9 cellular contexts compared by ENCODE assay signal in genomic region chr2:68653538-68653982, GRCh38. TPM values are rescaled to one million over a fixed set of nuclear protein-coding genes. Genes with fewer than 3 reads are reported as not detected.
DNase-seq lines count a peak whose midpoint lies in the region; ATAC-seq and TF ChIP-seq lines count a peak whose summit lies in the region.
"Had no signal": no experiment of that assay in that cellular context is flagged by ENCODE, and none has a peak within 500 bp of the region (broad histone marks: within the 10 kb centered on the region; RNA-seq: fewer than 3 reads in every experiment).

No MANE protein-coding gene starts in this region.

- H3K4me3 ChIP-seq in spleen (no peak overlapping the region), Caco-2 (ENCODE audit: low read depth, low read length) (no peak overlapping the region)
- H3K4me3 ChIP-seq: A549 had no signal

- H3K36me3 Mint-ChIP-seq in T-helper 17 cell (ENCODE audit: low read depth) (peaks cover 3% of the 10 kb centered on the region), Caco-2 (ENCODE audit: insufficient read depth, unreplicated experiment) (no peaks in the 10 kb centered on the region)
- no peaks in the 10 kb centered on the region for H3K36me3 Mint-ChIP-seq in dendritic cell treated with granulocyte-macrophage colony-stimulating factor and Interleukin-4, amounts not matched to agents 40 ng/mL and 50 ng/mL, for 4 days (ENCODE audit: low read depth)

- no peaks in the 10 kb centered on the region for H3K9me3 ChIP-seq in T-helper 17 cell (ENCODE audit: control insufficient read depth, low read length, poor library complexity, severe bottlenecking)
- H3K9me3 ChIP-seq in spleen = no peaks in the 10 kb centered on the region
- H3K9me3 ChIP-seq in Caco-2 = no peaks in the 10 kb centered on the region
- H3K9me3 ChIP-seq: A549 had no signal

- intact Hi-C loops in dendritic cell treated with granulocyte-macrophage colony-stimulating factor and Interleukin-4, amounts not matched to agents 40 ng/mL and 50 ng/mL, for 4 days (cut with micrococcal nuclease) = no loop called here
- intact Hi-C loops in spleen (cut with DNase I; ENCODE audit: low total_unique reads) = no loop called here
- intact Hi-C loops in Caco-2 (cut with micrococcal nuclease; ENCODE audit: unreplicated experiment) = no loop called here

- WGBS in spleen, 5 donors = 2 to 5% (median 3%) methylated on average over 10 of the region's 10 CpGs

- POLR2A ChIA-PET in Caco-2 (lab: Charles Lee) = no interaction called here

- H3K36me3 ChIP-seq in spleen = no peaks in the 10 kb centered on the region
- no peaks in the 10 kb centered on the region for H3K36me3 ChIP-seq in Caco-2 (ENCODE audit: control insufficient read depth, insufficient read depth, low read length)

- H3K4me1 ChIP-seq in spleen = peaks cover 0 to 16% (median 10%) of the 10 kb centered on the region in 6 donors
- no peaks in the 10 kb centered on the region for H3K4me1 ChIP-seq in Caco-2
- H3K4me1 ChIP-seq: A549 had no signal

- TF ChIP-seq POLR2A in spleen (IDR thresholded peaks at IDR 0.05) = no peak

- H3K27ac Mint-ChIP-seq in T-helper 17 cell = peak overlapping the region; percentile 49
- H3K27ac Mint-ChIP-seq in dendritic cell treated with granulocyte-macrophage colony-stimulating factor and Interleukin-4, amounts not matched to agents 40 ng/mL and 50 ng/mL, for 4 days = peak overlapping the region; percentile 4
- H3K27ac Mint-ChIP-seq in Caco-2 (ENCODE audit: unreplicated experiment) = no peak overlapping the region

- no peak for TF ChIP-seq CTCF in spleen (IDR thresholded peaks at IDR 0.05 in 8 of 11, conservative IDR thresholded peaks at IDR 0.05 in 3 of 11)
- TF ChIP-seq CTCF in Caco-2 (IDR thresholded peaks at IDR 0.05; ENCODE audit: insufficient read depth in 1 of 2, low read depth in 1 of 2, low read length in 1 of 2, severe bottlenecking in 1 of 2, unreplicated experiment in 1 of 2) = no peak

- no TSS peak for BruUV-seq in Caco-2 (replicated peaks; lab: Mats Ljungman, UMichigan)

- H3K9me3 Mint-ChIP-seq in dendritic cell treated with granulocyte-macrophage colony-stimulating factor and Interleukin-4, amounts not matched to agents 40 ng/mL and 50 ng/mL, for 4 days = no peaks in the 10 kb centered on the region
- H3K9me3 Mint-ChIP-seq in Caco-2 (ENCODE audit: unreplicated experiment) = no peaks in the 10 kb centered on the region

- DNase-seq in NCI-H2107 treated with DMSO at 0.1 percent for 48 hours (lab: John Stamatoyannopoulos, UW; ENCODE audit: unreplicated experiment) (peak; percentile 42), NCI-H2107 (lab: John Stamatoyannopoulos, UW) (no peak), T-helper 17 cell (no peak), spleen (no peak), Caco-2 (no peak)
- peak; percentile 36 to 47 for DNase-seq in stimulated activated CD4-positive, alpha-beta T cell treated with anti-CD3 and anti-CD28 coated beads, Interleukin-2, amount 100 ng/mL, for 24 hours

- H3K4me1 Mint-ChIP-seq in T-helper 17 cell (peaks cover 38% of the 10 kb centered on the region), Caco-2 (ENCODE audit: low read depth, unreplicated experiment) (no peaks in the 10 kb centered on the region)
- H3K4me1 Mint-ChIP-seq in dendritic cell treated with granulocyte-macrophage colony-stimulating factor and Interleukin-4, amounts not matched to agents 40 ng/mL and 50 ng/mL, for 4 days (ENCODE audit: low read depth) = peaks cover 33% of the 10 kb centered on the region

- no peak overlapping the region for H3K27ac ChIP-seq in spleen
- H3K27ac ChIP-seq: A549 had no signal

- ATAC-seq in HG03025 (IDR thresholded peaks at IDR 0.05; ENCODE audit: low FRiP score, unreplicated experiment) (peak; percentile 83), T-helper 17 cell (peak; percentile 81)
- ATAC-seq: A549 had no signal

- CTCF ChIA-PET in Caco-2 (lab: Charles Lee) = no interaction called here

- H3K4me3 Mint-ChIP-seq in T-helper 17 cell = peak overlapping the region; percentile 73
- no peak overlapping the region for H3K4me3 Mint-ChIP-seq in dendritic cell treated with granulocyte-macrophage colony-stimulating factor and Interleukin-4, amounts not matched to agents 40 ng/mL and 50 ng/mL, for 4 days
- no peak overlapping the region for H3K4me3 Mint-ChIP-seq in Caco-2 (ENCODE audit: unreplicated experiment)

- H3K27me3 Mint-ChIP-seq in T-helper 17 cell (peaks cover 20% of the 10 kb centered on the region), Caco-2 (ENCODE audit: insufficient read depth, unreplicated experiment) (peaks cover 25% of the 10 kb centered on the region)
- H3K27me3 Mint-ChIP-seq in dendritic cell treated with granulocyte-macrophage colony-stimulating factor and Interleukin-4, amounts not matched to agents 40 ng/mL and 50 ng/mL, for 4 days = peaks cover 17% of the 10 kb centered on the region

- H3K27me3 ChIP-seq in spleen (replicated peaks in 1 of 7) (peaks cover 0 to 31% (median 0%) of the 10 kb centered on the region in 7 donors), Caco-2 (replicated peaks; ENCODE audit: control insufficient read depth, insufficient read depth, low read length) (no peaks in the 10 kb centered on the region; the same call in 1 of the 2 replicates)

RNA-seq across cellular contexts. Expression of gene PROKR1, which starts 10.2 kb away (rescaled TPM):
- total RNA-seq in T-helper 17 cell (not detected), spleen (under 1 TPM in 1 of 7 donors, not detected in 6; 0.09 TPM), Caco-2 (2022) (0.09 TPM in 1 of 2 replicates, not detected in the other)
- under 1 TPM in 2 of 3 donors, not detected in 1; 0.02 to 0.03 TPM for polyA plus RNA-seq in spleen
- polyA plus RNA-seq: A549 had no signal

Comparison
In these comparisons a context has a peak if more than half of its experiments do, and no peak if none do; other contexts are left out.
1. DNase-seq: peak in NCI-H2107 treated with DMSO at 0.1 percent for 48 hours (single experiment) and stimulated activated CD4-positive, alpha-beta T cell treated with anti-CD3 and anti-CD28 coated beads, Interleukin-2, amount 100 ng/mL, for 24 hours (2 of 2); none in NCI-H2107 (single experiment), T-helper 17 cell (0 of 3), spleen (single experiment) and Caco-2 (0 of 2).